18 cellular contexts compared by ENCODE assay signal in genomic region chr20:24102749-24103148, GRCh38.
DNase-seq lines count a peak whose midpoint lies in the region; ATAC-seq and TF ChIP-seq lines count a peak whose summit lies in the region.
"Had no signal": no experiment of that assay in that cellular context is flagged by ENCODE, and none has a peak within 500 bp of the region (broad histone marks: within the 10 kb centered on the region; RNA-seq: fewer than 3 reads in every experiment).

No MANE protein-coding gene starts in this region.

- H2AFZ ChIP-seq in ACC112 (ENCODE audit: low read length, unreplicated experiment): no peak overlapping the region

- H3K4me1 ChIP-seq in ACC112 (ENCODE audit: control insufficient read depth, insufficient read depth, low read length, unreplicated experiment) (peaks cover 53% of the 10 kb centered on the region), adipocyte (ENCODE audit: control insufficient read depth, insufficient read depth, low read length) (peaks cover 32% of the 10 kb centered on the region)
- H3K4me1 ChIP-seq: adrenal gland, pancreas, transverse colon had no signal

- H3K9me3 ChIP-seq in adipocyte (ENCODE audit: control insufficient read depth, low read length): no peaks in the 10 kb centered on the region
- H3K9me3 ChIP-seq: adrenal gland, pancreas, transverse colon had no signal

- no peak for ATAC-seq in HG02852 (IDR thresholded peaks at IDR 0.05; ENCODE audit: unreplicated experiment)

- DNase-seq in HS-5 (ENCODE audit: low read depth) (peak; percentile 5), adipocyte (ENCODE audit: low read depth) (peak; percentile 40), fibroblast of the aortic adventitia (ENCODE audit: low read depth) (peak; percentile 46), SIG-M5 treated with dmso at 0.1 percent for 504 hours (lab: John Stamatoyannopoulos, UW; ENCODE audit: unreplicated experiment) (no peak), DMS79 (lab: John Stamatoyannopoulos, UW) (no peak), epidermal melanocyte (ENCODE audit: insufficient read length, low spot score) (no peak)
- DNase-seq: cerebellar nuclear complex; effector memory CD4-positive, alpha-beta T cell; hippocampal formation; kidney; NCI-H1092 treated with DMSO at 0.1 percent for 48 hours; NCI-H2107; pancreas; T-helper 9 cell; transverse colon had no signal

- H3K9ac ChIP-seq in adipocyte (ENCODE audit: low read length): no peak overlapping the region

- H3K27me3 ChIP-seq in ACC112 (ENCODE audit: insufficient read depth, low read length) (no peaks in the 10 kb centered on the region), adipocyte (replicated peaks; ENCODE audit: control insufficient read depth, insufficient read depth, low read length) (no peaks in the 10 kb centered on the region)
- H3K27me3 ChIP-seq: adrenal gland, pancreas had no signal

- TF ChIP-seq CTCF in fibroblast of the aortic adventitia (IDR thresholded peaks at IDR 0.05; ENCODE audit: insufficient read depth, low read length): no peak

- H3K4me3 ChIP-seq in ACC112 (ENCODE audit: low read depth, low read length) (no peak overlapping the region), adipocyte (ENCODE audit: low read length) (no peak overlapping the region), fibroblast of the aortic adventitia (ENCODE audit: low read depth, low read length) (no peak overlapping the region)
- H3K4me3 ChIP-seq: adrenal gland, pancreas, transverse colon had no signal

- H3K36me3 ChIP-seq in ACC112 (ENCODE audit: insufficient read depth, low read length): no peaks in the 10 kb centered on the region
- H3K36me3 ChIP-seq in adipocyte (ENCODE audit: control insufficient read depth, insufficient read depth, low read length, severe bottlenecking): no peaks in the 10 kb centered on the region
- H3K36me3 ChIP-seq: adrenal gland, pancreas, transverse colon had no signal

- no peaks in the 10 kb centered on the region for H3K79me2 ChIP-seq in ACC112 (ENCODE audit: control insufficient read depth, insufficient read depth, low read length, unreplicated experiment)

- 0 out of 2 replicates have a peak overlapping the region, but pooled peaks have one; percentile 14 for H3K27ac ChIP-seq in ACC112 (ENCODE audit: low read depth, low read length)
- H3K27ac ChIP-seq: adrenal gland, pancreas, transverse colon had no signal

Comparison
In these comparisons a context has a peak if more than half of its experiments do, and no peak if none do; other contexts are left out.
1. DNase-seq: peak in HS-5 (single experiment), adipocyte (single experiment) and fibroblast of the aortic adventitia (single experiment); none in SIG-M5 treated with dmso at 0.1 percent for 504 hours (single experiment), DMS79 (single experiment) and epidermal melanocyte (single experiment).